ENCODE assay signal across 19 cellular contexts in the genomic region with DNA sequence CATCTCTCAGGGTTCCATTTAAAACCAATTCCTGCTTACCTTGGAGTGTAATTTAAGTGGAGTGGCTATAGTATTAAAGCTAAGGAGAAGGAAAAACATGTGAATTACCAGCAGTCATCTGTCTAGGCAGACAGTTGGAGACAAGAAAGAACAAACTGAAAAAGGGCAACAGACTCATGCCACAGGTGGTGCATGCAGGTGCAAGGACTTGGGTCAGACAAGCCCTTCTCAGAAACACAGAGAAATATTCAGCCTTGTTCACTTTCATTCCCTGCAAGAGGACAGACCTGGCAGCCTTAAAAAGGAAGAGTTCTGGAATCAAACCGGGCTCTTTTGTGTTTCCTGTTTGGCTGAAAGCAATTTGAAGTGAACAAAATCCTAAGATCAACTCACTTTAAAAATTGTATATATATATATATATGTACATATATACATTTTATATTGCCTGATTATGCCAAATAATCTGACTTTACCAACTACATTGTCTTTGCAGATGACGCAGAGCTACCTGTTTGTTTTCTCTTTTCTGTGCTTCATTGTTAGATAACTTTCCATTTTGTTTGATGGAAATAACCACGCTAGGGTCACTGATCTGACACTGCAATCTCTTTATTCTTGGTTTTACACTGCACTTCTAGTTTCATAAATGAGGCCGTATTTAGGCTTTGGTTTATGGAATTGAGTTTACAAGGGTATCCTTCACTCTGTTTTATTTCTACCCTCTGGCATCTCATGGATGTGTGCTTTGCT. TPM values are rescaled to one million over a fixed set of nuclear protein-coding genes. Genes with fewer than 3 reads are reported as not detected.
DNase-seq lines count a peak whose midpoint lies in the region; ATAC-seq, FAIRE-seq and TF ChIP-seq lines count a peak whose summit lies in the region.
"Had no signal": no experiment of that assay in that cellular context is flagged by ENCODE, and none has a peak within 500 bp of the region (broad histone marks: within the 10 kb centered on the region; RNA-seq: fewer than 3 reads in every experiment).

No MANE protein-coding gene starts in this region.

- H3K79me2 ChIP-seq in MM.1S (ENCODE audit: low read length) (no peaks in the 10 kb centered on the region), endothelial cell of umbilical vein (ENCODE audit: control insufficient read depth, insufficient read depth, low read length) (no peaks in the 10 kb centered on the region)

- ATAC-seq in GM19467 (IDR thresholded peaks at IDR 0.05; ENCODE audit: unreplicated experiment), result no peak
- ATAC-seq: stimulated activated memory B cell treated with anti-CD40 and anti-IgM and Interleukin-4, amounts not matched to agents 10 μg/mL and 1 μg/mL and 100 μg/mL, for 72 hours had no signal

- H3K4me1 ChIP-seq in MM.1S (ENCODE audit: low read length), result peaks cover 36% of the 10 kb centered on the region
- H3K4me1 ChIP-seq in endothelial cell of umbilical vein (ENCODE audit: control insufficient read depth, extremely low read depth, insufficient read depth, low read length), result peaks cover 28% of the 10 kb centered on the region

- H3K27ac ChIP-seq in MM.1S (ENCODE audit: low read length) (peak overlapping the region; percentile 17; the same call in 1 of the 2 replicates), endothelial cell of umbilical vein (ENCODE audit: insufficient read depth, low read depth, low read length) (no peak overlapping the region)
- H3K27ac ChIP-seq: 22Rv1, BLaER1, SJSA1 had no signal

- no peaks in the 10 kb centered on the region for H3K9me3 ChIP-seq in MM.1S (replicated peaks; ENCODE audit: insufficient read depth, low read length)
- H3K9me3 ChIP-seq in endothelial cell of umbilical vein (replicated peaks; ENCODE audit: control insufficient read depth, insufficient read depth, low read length), result no peaks in the 10 kb centered on the region
- H3K9me3 ChIP-seq: BLaER1, SJSA1 had no signal

- TF ChIP-seq CTCF in GM20000 (IDR thresholded peaks at IDR 0.05; ENCODE audit: extremely low read depth, missing control alignments), result no peak
- TF ChIP-seq CTCF in MM.1S (IDR thresholded peaks at IDR 0.05; ENCODE audit: low read length), result no peak
- TF ChIP-seq CTCF in endothelial cell of umbilical vein (IDR thresholded peaks at IDR 0.05; ENCODE audit: extremely low read depth in 1 of 2, insufficient read depth in 1 of 2, low read depth in 1 of 2, low read length in 2 of 2), result no peak

- H3K4me3 ChIP-seq in MM.1S (ENCODE audit: low read length) (peak overlapping the region; percentile 20; the same call in 1 of the 2 replicates), endothelial cell of umbilical vein (replicated peaks in 1 of 3; ENCODE audit: insufficient read depth in 1 of 3, low read depth in 1 of 3, low read length in 3 of 3) (no peak overlapping the region)
- H3K4me3 ChIP-seq: BLaER1, SJSA1 had no signal

- CTCF ChIA-PET in endothelial cell of umbilical vein (lab: Charles Lee), result interaction anchor here (0.7 to 9.7 kb wide), 4 partner anchors 10 to 275 kb away, joined by 3 to 388 read pairs (median 5); no protein-coding TSS in a partner anchor

- no peak overlapping the region for H2AFZ ChIP-seq in MM.1S (ENCODE audit: low read length)
- no peak overlapping the region for H2AFZ ChIP-seq in endothelial cell of umbilical vein (ENCODE audit: low read depth, low read length)

- peak overlapping the region; percentile 68 for H3K4me2 ChIP-seq in MM.1S (ENCODE audit: low read depth, low read length)
- no peak overlapping the region for H3K4me2 ChIP-seq in endothelial cell of umbilical vein (ENCODE audit: insufficient read depth, low read length)
- H3K4me2 ChIP-seq: BLaER1 had no signal

- POLR2A ChIA-PET in endothelial cell of umbilical vein (lab: Charles Lee), result no interaction called here

- H3K9me1 ChIP-seq in endothelial cell of umbilical vein (replicated peaks; ENCODE audit: control insufficient read depth, extremely low read depth, insufficient read depth, low read length), result no peaks in the 10 kb centered on the region

- no peak for FAIRE-seq in endothelial cell of umbilical vein (lab: Jason Lieb, UNC)

- DNase-seq in NCI-H1105 treated with DMSO at 0.1 percent for 48 hours (lab: John Stamatoyannopoulos, UW) (peak; percentile 11), NCI-H1105 (lab: John Stamatoyannopoulos, UW) (no peak), GM20000 (ENCODE audit: low spot score) (peak; percentile 21), MM.1S (peak; percentile 83), endothelial cell of umbilical vein (ENCODE audit: low read depth, low spot score) (peak; percentile 19), HUDEP-2 (lab: John Stamatoyannopoulos, UW; ENCODE audit: unreplicated experiment in 76 of 76) (no peak), NCI-H446 (lab: John Stamatoyannopoulos, UW) (no peak)
- DNase-seq: activated CD4-positive, alpha-beta T cell treated with anti-CD3 and anti-CD28 coated beads for 36 hours; kidney glomerular epithelial cell; midbrain; NCI-H1048; NCI-H2227 treated with DMSO at 0.1 percent for 48 hours; stimulated activated CD4-positive, alpha-beta T cell treated with anti-CD3 and anti-CD28 coated beads, Interleukin-12 subunit alpha, Interleukin-12 subunit beta, amount 100 ng/mL, for 4 hours; T1000 had no signal

- peaks cover 14% of the 10 kb centered on the region for H3F3A ChIP-seq in MM.1S (ENCODE audit: insufficient read depth, low read length)

- no peaks in the 10 kb centered on the region for H4K20me1 ChIP-seq in MM.1S (ENCODE audit: insufficient read depth, low read length)
- no peaks in the 10 kb centered on the region for H4K20me1 ChIP-seq in endothelial cell of umbilical vein (replicated peaks; ENCODE audit: control insufficient read depth, extremely low read depth, insufficient read depth, low read length)
- H4K20me1 ChIP-seq: BLaER1 had no signal

- BruUV-seq in endothelial cell of umbilical vein (replicated peaks; lab: Mats Ljungman, UMichigan), result no TSS peak

- no peaks in the 10 kb centered on the region for H3K27me3 ChIP-seq in MM.1S (replicated peaks; ENCODE audit: insufficient read depth, low read length)
- no peaks in the 10 kb centered on the region for H3K27me3 ChIP-seq in endothelial cell of umbilical vein (ENCODE audit: control insufficient read depth in 2 of 2, insufficient read depth in 2 of 2, low read length in 2 of 2)
- H3K27me3 ChIP-seq: BLaER1, SJSA1 had no signal

- H3K36me3 ChIP-seq in MM.1S (replicated peaks; ENCODE audit: insufficient read depth, low read length) (no peaks in the 10 kb centered on the region), endothelial cell of umbilical vein (ENCODE audit: control insufficient read depth in 2 of 2, extremely low read depth in 1 of 2, insufficient read depth in 2 of 2, low read length in 2 of 2) (no peaks in the 10 kb centered on the region)
- H3K36me3 ChIP-seq: BLaER1, SJSA1 had no signal

- intact Hi-C loops in endothelial cell of umbilical vein (cut with micrococcal nuclease), result loop anchor here (5.0 kb wide), 1 partner anchor 58 kb away; no protein-coding TSS in a partner anchor

- no peak for TF ChIP-seq POLR2A in endothelial cell of umbilical vein (IDR thresholded peaks at IDR 0.05; ENCODE audit: low read depth, low read length)

- H3K9ac ChIP-seq in MM.1S (ENCODE audit: low read length), result 0 out of 2 replicates have a peak overlapping the region, but pooled peaks have one; percentile 5
- H3K9ac ChIP-seq in endothelial cell of umbilical vein (replicated peaks; ENCODE audit: extremely low read depth, insufficient read depth, low read length), result no peak overlapping the region
- H3K9ac ChIP-seq: BLaER1 had no signal

- dilution Hi-C loops in endothelial cell of umbilical vein (cut with MboI; ENCODE audit: extremely low pct_ligation_motif_present, low sequenced_read_pairs), result no loop called here

- H3K9me2 ChIP-seq in MM.1S (replicated peaks; ENCODE audit: insufficient read depth, low read length), result no peaks in the 10 kb centered on the region

TF ChIP-seq in endothelial cell of umbilical vein, 7 proteins besides CTCF, POLR2A, EP300 and RAD21:
- TF ChIP-seq, protein P1, sequence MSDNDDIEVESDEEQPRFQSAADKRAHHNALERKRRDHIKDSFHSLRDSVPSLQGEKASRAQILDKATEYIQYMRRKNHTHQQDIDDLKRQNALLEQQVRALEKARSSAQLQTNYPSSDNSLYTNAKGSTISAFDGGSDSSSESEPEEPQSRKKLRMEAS (IDR thresholded peaks at IDR 0.05; ENCODE audit: insufficient read depth, insufficient read length), result no peak
- TF ChIP-seq FOS (IDR thresholded peaks at IDR 0.05; ENCODE audit: borderline replicate concordance, insufficient read depth, low read length), result no peak
- no peak for TF ChIP-seq JUN (IDR thresholded peaks at IDR 0.05; ENCODE audit: borderline replicate concordance, insufficient read depth, insufficient read length, low read depth)
- TF ChIP-seq GATA2 (IDR thresholded peaks at IDR 0.05; ENCODE audit: insufficient read depth, insufficient read length, low read depth, low read length), result no peak
- no peak for TF ChIP-seq EZH2 (IDR thresholded peaks at IDR 0.05; ENCODE audit: borderline replicate concordance, low read depth, low read length, severe bottlenecking)
- TF ChIP-seq POLR2AphosphoS5 (IDR thresholded peaks at IDR 0.05; ENCODE audit: insufficient read depth, low read depth, low read length), result no peak
- no peak for TF ChIP-seq MYC (IDR thresholded peaks at IDR 0.05; ENCODE audit: low read depth, low read length)
TF ChIP-seq in endothelial cell of umbilical vein: peak in this region for 0.

RNA-seq across cellular contexts. Expression of a gene that starts 35.1 kb away (rescaled TPM):
- 17.6 and 17.7 TPM in 2 replicates for total RNA-seq in endothelial cell of umbilical vein
- 4.3 and 6.3 TPM in 2 replicates for polyA plus RNA-seq in endothelial cell of umbilical vein
- 7.6 and 8.4 TPM in 2 replicates for polyA plus RNA-seq in endothelial cell of umbilical vein (2011; cell fraction: cytosol; rRNA removed)
- polyA plus RNA-seq in endothelial cell of umbilical vein (2011; cell fraction: nucleus; rRNA removed), result 18.5 and 25.0 TPM in 2 replicates
- polyA plus RNA-seq in endothelial cell of umbilical vein (2012), result 15.3 and 19.5 TPM in 2 replicates
- 11.4 and 12.0 TPM in 2 replicates for polyA minus RNA-seq in endothelial cell of umbilical vein
- polyA minus RNA-seq in endothelial cell of umbilical vein (2011; cell fraction: cytosol; rRNA and poly(A)+ RNA removed), result 7.1 TPM
- polyA minus RNA-seq in endothelial cell of umbilical vein (2011; cell fraction: nucleus; rRNA and poly(A)+ RNA removed), result 20.0 and 28.6 TPM in 2 replicates

Comparison
In these comparisons a context has a peak if more than half of its experiments do, and no peak if none do; other contexts are left out.
1. DNase-seq: peak in NCI-H1105 treated with DMSO at 0.1 percent for 48 hours (single experiment), GM20000 (single experiment), MM.1S (single experiment) and endothelial cell of umbilical vein (single experiment); none in NCI-H1105 (single experiment), HUDEP-2 (0 of 76) and NCI-H446 (0 of 2).